In the genomic region with DNA sequence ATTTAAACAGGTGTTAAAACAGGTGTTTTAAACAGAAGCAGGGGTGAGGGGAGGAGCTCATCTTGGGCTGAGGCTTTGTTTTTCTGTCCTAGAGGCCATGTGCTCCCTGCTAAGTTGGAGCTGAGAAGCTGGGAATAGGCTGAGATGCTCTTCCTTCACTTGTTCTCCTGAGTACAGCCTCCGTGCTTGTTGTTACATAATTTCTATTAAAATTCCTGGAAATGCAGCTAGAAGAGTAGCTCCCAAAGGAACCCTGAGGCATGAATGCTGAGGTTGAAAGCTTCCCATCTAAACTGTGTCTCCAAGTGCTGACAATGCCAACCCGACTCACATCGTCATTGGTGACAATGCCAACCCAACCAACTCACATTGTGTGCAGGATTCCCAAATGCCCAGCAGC, we compare ENCODE assay signal across 31 cellular contexts.
"Had no signal": no experiment of that assay in that cellular context is flagged by ENCODE, and none has a peak within 500 bp of the region (broad histone marks: within the 10 kb centered on the region; RNA-seq: fewer than 3 reads in every experiment).

No MANE protein-coding gene starts in this region.

- H3K36me3 Mint-ChIP-seq: activated CD8-positive, alpha-beta memory T cell treated with anti-CD3 and anti-CD28 coated beads, Interleukin-2, amount 10 ng/mL, durations not matched to agents 7 days and 5 days; activated naive CD4-positive, alpha-beta T cell treated with anti-CD3 and anti-CD28 coated beads, Interleukin-2, amount 50 U/mL, for 72 hours had no signal

- H3K9me3 Mint-ChIP-seq: activated CD4-positive, alpha-beta memory T cell treated with anti-CD3 and anti-CD28 coated beads, Interleukin-2, amount 10 ng/mL, durations not matched to agents 7 days and 5 days; activated naive CD4-positive, alpha-beta T cell treated with anti-CD3 and anti-CD28 coated beads, Interleukin-2, amount 50 U/mL, for 72 hours; activated T-cell treated with anti-CD3 and anti-CD28 coated beads, Interleukin-2, amount 50 U/mL, for 72 hours; activated T-helper 17 cell treated with anti-CD3 and anti-CD28 coated beads, Interleukin-2, amount 50 U/mL, for 72 hours had no signal

- H3K27ac Mint-ChIP-seq: activated CD4-positive, alpha-beta memory T cell treated with anti-CD3 and anti-CD28 coated beads, Interleukin-2, amount 10 ng/mL, durations not matched to agents 7 days and 5 days; activated CD8-positive, alpha-beta memory T cell treated with anti-CD3 and anti-CD28 coated beads, Interleukin-2, amount 10 ng/mL, durations not matched to agents 7 days and 5 days; activated naive CD4-positive, alpha-beta T cell treated with anti-CD3 and anti-CD28 coated beads, Interleukin-2, amount 50 U/mL, for 72 hours; activated T-cell treated with anti-CD3 and anti-CD28 coated beads, Interleukin-2, amount 50 U/mL, for 72 hours; activated T-helper 17 cell treated with anti-CD3 and anti-CD28 coated beads, Interleukin-2, amount 50 U/mL, for 72 hours had no signal

- H3K27ac ChIP-seq: adrenal gland, body of pancreas, breast epithelium, PC-9, WERI-Rb-1 had no signal

- DNase-seq: activated CD4-positive, alpha-beta memory T cell treated with anti-CD3 and anti-CD28 coated beads, Interleukin-2, amount 10 ng/mL, durations not matched to agents 7 days and 5 days; activated CD4-positive, alpha-beta T cell treated with anti-CD3 and anti-CD28 coated beads for 1 hour; activated CD4-positive, alpha-beta T cell treated with anti-CD3 and anti-CD28 coated beads for 48 hours; activated CD4-positive, CD25-positive, alpha-beta regulatory T cell; activated CD8-positive, alpha-beta memory T cell treated with anti-CD3 and anti-CD28 coated beads for 24 hours; activated CD8-positive, alpha-beta memory T cell treated with anti-CD3 and anti-CD28 coated beads, Interleukin-2, amount 10 ng/mL, durations not matched to agents 7 days and 5 days; activated effector memory CD4-positive, alpha-beta T cell treated with anti-CD3 and anti-CD28 coated beads, Interleukin-2, amount 50 U/mL, for 16 hours; activated naive CD4-positive, alpha-beta T cell; activated T-cell treated with anti-CD3 and anti-CD28 coated beads, Interleukin-2, amount 50 U/mL, for 1 hour; activated T-cell treated with anti-CD3 and anti-CD28 coated beads, Interleukin-2, amount 50 U/mL, for 72 hours; adrenal gland; body of pancreas; central memory CD4-positive, alpha-beta T cell; NCI-H1105; NCI-H1417 treated with DMSO at 0.1 percent for 48 hours; NCI-H187 treated with DMSO at 0.1 percent for 48 hours; NCI-H2081; NCI-H345; NCI-H524 treated with DMSO at 0.1 percent for 48 hours; NK-92 treated with Interleukin-12 subunit alpha and Interleukin-12 subunit beta, amount 100 ng/mL, for 24 hours; PC-9; Right ventricle myocardium superior; SW 1271; T-helper 1 cell; T-helper 2 cell; T-helper 9 cell; WERI-Rb-1 had no signal

- H3K27me3 Mint-ChIP-seq: activated CD4-positive, alpha-beta memory T cell treated with anti-CD3 and anti-CD28 coated beads, Interleukin-2, amount 10 ng/mL, durations not matched to agents 7 days and 5 days; activated T-helper 17 cell treated with anti-CD3 and anti-CD28 coated beads, Interleukin-2, amount 50 U/mL, for 72 hours had no signal

- ATAC-seq: activated CD8-positive, alpha-beta memory T cell treated with anti-CD3 and anti-CD28 coated beads, Interleukin-2, amount 10 ng/mL, durations not matched to agents 7 days and 5 days; activated naive CD4-positive, alpha-beta T cell treated with anti-CD3 and anti-CD28 coated beads, Interleukin-2, amount 50 U/mL, for 72 hours; activated T-cell treated with anti-CD3 and anti-CD28 coated beads, Interleukin-2, amount 50 U/mL, for 72 hours; activated T-helper 17 cell treated with anti-CD3 and anti-CD28 coated beads, Interleukin-2, amount 50 U/mL, for 72 hours; body of pancreas; K562 had no signal

- H3K4me3 Mint-ChIP-seq: activated CD4-positive, alpha-beta memory T cell treated with anti-CD3 and anti-CD28 coated beads, Interleukin-2, amount 10 ng/mL, durations not matched to agents 7 days and 5 days; activated CD8-positive, alpha-beta memory T cell treated with anti-CD3 and anti-CD28 coated beads, Interleukin-2, amount 10 ng/mL, durations not matched to agents 7 days and 5 days; activated T-cell treated with anti-CD3 and anti-CD28 coated beads, Interleukin-2, amount 50 U/mL, for 72 hours; activated T-helper 17 cell treated with anti-CD3 and anti-CD28 coated beads, Interleukin-2, amount 50 U/mL, for 72 hours had no signal
